ENCODE assay signal across 8 cellular contexts in genomic region chr9:112819635-112820496, GRCh38.
DNase-seq lines count a peak whose midpoint lies in the region; ATAC-seq and TF ChIP-seq lines count a peak whose summit lies in the region.

No MANE protein-coding gene starts in this region.

- H4K20me1 ChIP-seq in Loucy (ENCODE audit: insufficient read depth, low read length, poor library complexity, severe bottlenecking): no peaks in the 10 kb centered on the region
- no peaks in the 10 kb centered on the region for H4K20me1 ChIP-seq in fibroblast of lung (ENCODE audit: control insufficient read depth, extremely low read depth, insufficient read depth, low read length)
- H4K20me1 ChIP-seq in osteoblast (ENCODE audit: insufficient read depth, low read length): peaks cover 3% of the 10 kb centered on the region

- H3K27me3 Mint-ChIP-seq in activated T-cell treated with anti-CD3 and anti-CD28 coated beads, Interleukin-2, amount 50 U/mL, for 4 hours (ENCODE audit: low read depth): no peaks in the 10 kb centered on the region

- H3K27ac ChIP-seq in fibroblast of lung (ENCODE audit: insufficient read depth, low read length) (no peak overlapping the region), osteoblast (ENCODE audit: low read depth, low read length) (peak overlapping the region; percentile 69)

- H3K9me2 ChIP-seq in Loucy (replicated peaks; ENCODE audit: low read depth, low read length): no peaks in the 10 kb centered on the region

- H2AFZ ChIP-seq in Loucy (ENCODE audit: low read length): no peak overlapping the region
- H2AFZ ChIP-seq in fibroblast of lung (ENCODE audit: low read length): no peak overlapping the region
- H2AFZ ChIP-seq in osteoblast (ENCODE audit: low read length): peak overlapping the region; percentile 50

- ATAC-seq in GM19372 (IDR thresholded peaks at IDR 0.05; ENCODE audit: low read depth, unreplicated experiment) (peak; percentile 49), GM21526 (IDR thresholded peaks at IDR 0.05; ENCODE audit: low FRiP score, unreplicated experiment) (no peak)
- no peak for ATAC-seq in activated T-cell treated with anti-CD3 and anti-CD28 coated beads, Interleukin-2, amount 50 U/mL, for 4 hours

- no peak overlapping the region for H3K4me2 ChIP-seq in Loucy (ENCODE audit: low read depth, low read length, poor library complexity, severe bottlenecking)
- H3K4me2 ChIP-seq in fibroblast of lung (ENCODE audit: extremely low read depth, insufficient read depth, low read length): no peak overlapping the region
- H3K4me2 ChIP-seq in osteoblast (ENCODE audit: insufficient read depth, low read length): peak overlapping the region; percentile 43

- H3K4me3 Mint-ChIP-seq in activated T-cell treated with anti-CD3 and anti-CD28 coated beads, Interleukin-2, amount 50 U/mL, for 4 hours: no peak overlapping the region

- TF ChIP-seq CTCF in Loucy (conservative IDR thresholded peaks at IDR 0.05; ENCODE audit: low read length) (peak; percentile 79), fibroblast of lung (conservative IDR thresholded peaks at IDR 0.05 in 1 of 2, IDR thresholded peaks at IDR 0.05 in 1 of 2; ENCODE audit: low read depth in 1 of 2, low read length in 2 of 2) (peak; percentile 45 to 58), osteoblast (IDR thresholded peaks at IDR 0.05; ENCODE audit: extremely low read depth, low read depth, low read length) (peak; percentile 70)

- no peaks in the 10 kb centered on the region for H3K9me3 Mint-ChIP-seq in activated T-cell treated with anti-CD3 and anti-CD28 coated beads, Interleukin-2, amount 50 U/mL, for 4 hours

- H3K36me3 Mint-ChIP-seq in activated T-cell treated with anti-CD3 and anti-CD28 coated beads, Interleukin-2, amount 50 U/mL, for 4 hours (ENCODE audit: insufficient read depth): peaks cover 4% of the 10 kb centered on the region

- H3K27me3 ChIP-seq in Loucy (ENCODE audit: insufficient read depth, low read length, poor library complexity, severe bottlenecking): no peaks in the 10 kb centered on the region
- no peaks in the 10 kb centered on the region for H3K27me3 ChIP-seq in fibroblast of lung (ENCODE audit: control insufficient read depth, insufficient read depth, low read length)
- H3K27me3 ChIP-seq in osteoblast (ENCODE audit: insufficient read depth, low read length): no peaks in the 10 kb centered on the region

- H3K9me3 ChIP-seq in Loucy (ENCODE audit: insufficient read depth, low read depth, low read length) (no peaks in the 10 kb centered on the region), fibroblast of lung (ENCODE audit: control insufficient read depth, insufficient read depth, low read depth, low read length) (no peaks in the 10 kb centered on the region), osteoblast (ENCODE audit: low read depth, low read length) (no peaks in the 10 kb centered on the region)

- H3K4me3 ChIP-seq in Loucy (ENCODE audit: low read length, poor library complexity, severe bottlenecking) (no peak overlapping the region), fibroblast of lung (replicated peaks in 1 of 4; ENCODE audit: control extremely low read depth in 1 of 4, insufficient read depth in 1 of 4, low read depth in 3 of 4, low read length in 4 of 4) (no peak overlapping the region), osteoblast (ENCODE audit: insufficient read depth, low read length) (no peak overlapping the region)

- H3K9ac ChIP-seq in Loucy (ENCODE audit: low read depth, low read length, poor library complexity, severe bottlenecking) (no peak overlapping the region), fibroblast of lung (ENCODE audit: insufficient read depth, low read length) (no peak overlapping the region)

- in situ Hi-C loops in Caki2 (cut with HindIII; ENCODE audit: low pct_unique_long_range_greater_than_20kb, low sequenced_read_pairs): no loop called here

- no peaks in the 10 kb centered on the region for H3F3A ChIP-seq in Loucy (ENCODE audit: low read depth)

- H3K36me3 ChIP-seq in Loucy (ENCODE audit: insufficient read depth, low read length) (no peaks in the 10 kb centered on the region), fibroblast of lung (ENCODE audit: control insufficient read depth, insufficient read depth, low read length) (no peaks in the 10 kb centered on the region), osteoblast (ENCODE audit: insufficient read depth, low read length) (peaks cover 9% of the 10 kb centered on the region)

- DNase-seq in Caki2 (ENCODE audit: low read depth): peak; percentile 54
- DNase-seq in SHP77 (lab: John Stamatoyannopoulos, UW): peak; percentile 59 to 83
- peak; percentile 71 to 83 for DNase-seq in fibroblast of lung (ENCODE audit: low read depth in 2 of 2)
- DNase-seq in osteoblast (ENCODE audit: insufficient read length, low spot score, missing footprints): peak; percentile 71
- DNase-seq in activated T-cell treated with anti-CD3 and anti-CD28 coated beads, Interleukin-2, amount 50 U/mL, for 4 hours: no peak

- H3K4me1 Mint-ChIP-seq in activated T-cell treated with anti-CD3 and anti-CD28 coated beads, Interleukin-2, amount 50 U/mL, for 4 hours (ENCODE audit: low read depth): no peaks in the 10 kb centered on the region

- H3K4me1 ChIP-seq in Loucy (ENCODE audit: insufficient read depth, low read length, poor library complexity, severe bottlenecking): no peaks in the 10 kb centered on the region
- H3K4me1 ChIP-seq in fibroblast of lung (ENCODE audit: control insufficient read depth, extremely low read depth, insufficient read depth, low read length): no peaks in the 10 kb centered on the region
- H3K4me1 ChIP-seq in osteoblast (ENCODE audit: insufficient read depth, low read length): peaks cover 27% of the 10 kb centered on the region

- no peaks in the 10 kb centered on the region for H3K79me2 ChIP-seq in Loucy (ENCODE audit: insufficient read depth, low read length)
- no peaks in the 10 kb centered on the region for H3K79me2 ChIP-seq in fibroblast of lung (ENCODE audit: control insufficient read depth, insufficient read depth, low read length)
- H3K79me2 ChIP-seq in osteoblast (ENCODE audit: insufficient read depth, low read length): peaks cover 6% of the 10 kb centered on the region
